In genomic region chr5:142108432-142109355, GRCh38 we compare ENCODE assay signal across 1 cellular context.
TF ChIP-seq lines count a peak whose summit lies in the region.

TSS of gene NDFIP1 (plus strand) at chr5:142108779. CDS start at chr5:142108975, 196 bp downstream.

TF ChIP-seq in K562, 482 proteins besides CTCF, POLR2A, EP300 and RAD21 (continued from another document and continues in another):
- TF ChIP-seq CHAMP1 (IDR thresholded peaks at IDR 0.05), result no peak
- peak; percentile 72 for TF ChIP-seq U2AF1 (optimal IDR thresholded peaks at IDR 0.05; ENCODE audit: low read depth, low read length)
- TF ChIP-seq ZNF140 (CRISPR knock-in tag; IDR thresholded peaks at IDR 0.05), result no peak
- TF ChIP-seq ZNF609 (CRISPR knock-in tag; IDR thresholded peaks at IDR 0.05; ENCODE audit: borderline replicate concordance), result peak; percentile 45; the same call in 1 of the 2 replicates
- 0 out of 2 replicates have a peak, but pooled peaks have one; percentile 64 for TF ChIP-seq IRF2 (CRISPR knock-in tag; IDR thresholded peaks at IDR 0.05)
- TF ChIP-seq TCFL5 (CRISPR knock-in tag; conservative IDR thresholded peaks at IDR 0.05), result no peak
- peak; percentile 53 to 77 for TF ChIP-seq E2F6 (IDR thresholded peaks at IDR 0.05; ENCODE audit: borderline replicate concordance in 1 of 2, extremely low read depth in 1 of 2, insufficient read depth in 1 of 2, insufficient read length in 1 of 2, low read depth in 1 of 2, low read length in 1 of 2, poor library complexity in 1 of 2, severe bottlenecking in 1 of 2)
- peak; percentile 48; the same call in 1 of the 2 replicates for TF ChIP-seq NR2C2 (CRISPR knock-in tag; IDR thresholded peaks at IDR 0.05)
- TF ChIP-seq NR2C2 (tag; IDR thresholded peaks at IDR 0.05), result no peak; the same call in 1 of the 2 replicates
- TF ChIP-seq ZNF780A (CRISPR knock-in tag; IDR thresholded peaks at IDR 0.05), result peak; percentile 84; the same call in 1 of the 2 replicates
- TF ChIP-seq TAF7 (tag; IDR thresholded peaks at IDR 0.05), result 0 out of 2 replicates have a peak, but pooled peaks have one; percentile 15
- 0 out of 2 replicates have a peak, but pooled peaks have one; percentile 50 for TF ChIP-seq HDAC8 (tag; IDR thresholded peaks at IDR 0.05)
- no peak for TF ChIP-seq ZKSCAN3 (CRISPR knock-in tag; IDR thresholded peaks at IDR 0.05)
- no peak for TF ChIP-seq HINFP (tag; conservative IDR thresholded peaks at IDR 0.05; ENCODE audit: low read depth)
- TF ChIP-seq HMGXB4 (CRISPR knock-in tag; IDR thresholded peaks at IDR 0.05), result peak; percentile 83; the same call in 1 of the 2 replicates
- TF ChIP-seq FOXJ3 (CRISPR knock-in tag; IDR thresholded peaks at IDR 0.05), result no peak
- TF ChIP-seq ZNF316 (IDR thresholded peaks at IDR 0.05), result no peak
- peak; percentile 13; the same call in 1 of the 2 replicates for TF ChIP-seq ZNF24 (IDR thresholded peaks at IDR 0.05)
- no peak for TF ChIP-seq ZNF766 (CRISPR knock-in tag; conservative IDR thresholded peaks at IDR 0.05)
- 0 out of 2 replicates have a peak, but pooled peaks have one; percentile 23 for TF ChIP-seq ZBTB2 (IDR thresholded peaks at IDR 0.05)
- 0 out of 2 replicates have a peak, but pooled peaks have one; percentile 5 for TF ChIP-seq KLF13 (tag; IDR thresholded peaks at IDR 0.05; ENCODE audit: borderline replicate concordance, low read depth)
- TF ChIP-seq CREB3L1 (IDR thresholded peaks at IDR 0.05; ENCODE audit: borderline replicate concordance, low read depth), result peak; percentile 26; the same call in 1 of the 2 replicates
- peak; percentile 84 for TF ChIP-seq SMAD4 (CRISPR knock-in tag; conservative IDR thresholded peaks at IDR 0.05)
- no peak for TF ChIP-seq ZNF717 (CRISPR knock-in tag; IDR thresholded peaks at IDR 0.05)
- peak; percentile 91 for TF ChIP-seq ZC3H4 (CRISPR knock-in tag; IDR thresholded peaks at IDR 0.05; ENCODE audit: borderline replicate concordance)
- TF ChIP-seq PTTG1 (tag; IDR thresholded peaks at IDR 0.05; ENCODE audit: low read depth), result no peak
- TF ChIP-seq TEAD2 (tag; IDR thresholded peaks at IDR 0.05), result no peak
- TF ChIP-seq CBX2 (IDR thresholded peaks at IDR 0.05; ENCODE audit: insufficient read depth, low read length, poor library complexity, severe bottlenecking), result no peak
- TF ChIP-seq DPF2 (IDR thresholded peaks at IDR 0.05), result 0 out of 2 replicates have a peak, but pooled peaks have one; percentile 26
- peak; percentile 93 for TF ChIP-seq HNRNPLL (IDR thresholded peaks at IDR 0.05; ENCODE audit: low read depth, low read length, poor library complexity, severe bottlenecking)
- peak; percentile 75 for TF ChIP-seq TBP (optimal IDR thresholded peaks at IDR 0.05; ENCODE audit: low read depth, low read length)
- no peak for TF ChIP-seq BHLHE40 (IDR thresholded peaks at IDR 0.05; ENCODE audit: low read length)
- peak; percentile 49 to 74; a peak in 2 of 4 replicates for TF ChIP-seq NONO (IDR thresholded peaks at IDR 0.05; ENCODE audit: low read depth in 2 of 2, low read length in 1 of 2)
- TF ChIP-seq ATF7 (IDR thresholded peaks at IDR 0.05), result peak; percentile 63
- TF ChIP-seq TFAM (CRISPR knock-in tag; conservative IDR thresholded peaks at IDR 0.05), result no peak
- no peak for TF ChIP-seq SRSF7 (optimal IDR thresholded peaks at IDR 0.05; ENCODE audit: low read depth, low read length)
- TF ChIP-seq AFF4 (CRISPR knock-in tag; IDR thresholded peaks at IDR 0.05), result peak; percentile 86; the same call in 1 of the 2 replicates
- TF ChIP-seq FOXA1 (IDR thresholded peaks at IDR 0.05; ENCODE audit: borderline replicate concordance), result no peak
- TF ChIP-seq CREM (IDR thresholded peaks at IDR 0.05; ENCODE audit: low read depth), result 0 out of 2 replicates have a peak, but pooled peaks have one; percentile 60
- peak; percentile 73 for TF ChIP-seq RB1 (IDR thresholded peaks at IDR 0.05; ENCODE audit: low read depth)
- TF ChIP-seq FUS (optimal IDR thresholded peaks at IDR 0.05; ENCODE audit: low read depth, low read length), result peak; percentile 84
- TF ChIP-seq RBBP5 (IDR thresholded peaks at IDR 0.05; ENCODE audit: borderline replicate concordance, insufficient read depth, low read length, poor library complexity, severe bottlenecking), result peak; percentile 65
- TF ChIP-seq IRF1 (CRISPR knock-in tag; IDR thresholded peaks at IDR 0.05; ENCODE audit: borderline replicate concordance), result no peak
